23 cellular contexts compared by ENCODE assay signal in genomic region chr1:82446955-82447354, GRCh38.
"Had no signal": no experiment of that assay in that cellular context is flagged by ENCODE, and none has a peak within 500 bp of the region (broad histone marks: within the 10 kb centered on the region; RNA-seq: fewer than 3 reads in every experiment).

No MANE protein-coding gene starts in this region.

- DNase-seq: hippocampal formation; immature natural killer cell; kidney; left ventricle myocardium inferior; mesendoderm; naive B cell; natural killer cell; nephron progenitor cell; occipital lobe; psoas muscle; right lobe of liver; stimulated activated CD4-positive, alpha-beta T cell treated with anti-CD3 and anti-CD28 coated beads, Interleukin-1b, Interleukin-23, amount 100 ng/mL, for 48 hours; stimulated activated CD4-positive, alpha-beta T cell treated with anti-CD3 and anti-CD28 coated beads, Interleukin-2, amount 100 ng/mL, for 48 hours; stimulated activated CD4-positive, alpha-beta T cell treated with anti-CD3 and anti-CD28 coated beads, Interleukin-4, amount 100 ng/mL, for 4 hours; stimulated activated CD8-positive, alpha-beta memory T cell treated with anti-CD3 and anti-CD28 coated beads, Interleukin-4, amount 100 ng/mL, for 48 hours; stimulated activated naive CD4-positive, alpha-beta T cell; stomach; testis; thyroid gland; transverse colon; upper lobe of left lung had no signal

- H3K4me1 Mint-ChIP-seq: immature natural killer cell, naive B cell, natural killer cell, neural progenitor cell had no signal

- H3K27ac Mint-ChIP-seq: immature natural killer cell, naive B cell, natural killer cell, nephron progenitor cell, neural progenitor cell had no signal

- H3K36me3 Mint-ChIP-seq: naive B cell, natural killer cell, neural progenitor cell had no signal

- H3K4me3 Mint-ChIP-seq: immature natural killer cell, mesothelial cell of epicardium, natural killer cell, nephron progenitor cell, neural progenitor cell had no signal

- H3K27me3 Mint-ChIP-seq: naive B cell had no signal

- ATAC-seq: natural killer cell, psoas muscle, right lobe of liver had no signal
